Comparison of ENCODE assay signal across 8 cellular contexts in the genomic region with DNA sequence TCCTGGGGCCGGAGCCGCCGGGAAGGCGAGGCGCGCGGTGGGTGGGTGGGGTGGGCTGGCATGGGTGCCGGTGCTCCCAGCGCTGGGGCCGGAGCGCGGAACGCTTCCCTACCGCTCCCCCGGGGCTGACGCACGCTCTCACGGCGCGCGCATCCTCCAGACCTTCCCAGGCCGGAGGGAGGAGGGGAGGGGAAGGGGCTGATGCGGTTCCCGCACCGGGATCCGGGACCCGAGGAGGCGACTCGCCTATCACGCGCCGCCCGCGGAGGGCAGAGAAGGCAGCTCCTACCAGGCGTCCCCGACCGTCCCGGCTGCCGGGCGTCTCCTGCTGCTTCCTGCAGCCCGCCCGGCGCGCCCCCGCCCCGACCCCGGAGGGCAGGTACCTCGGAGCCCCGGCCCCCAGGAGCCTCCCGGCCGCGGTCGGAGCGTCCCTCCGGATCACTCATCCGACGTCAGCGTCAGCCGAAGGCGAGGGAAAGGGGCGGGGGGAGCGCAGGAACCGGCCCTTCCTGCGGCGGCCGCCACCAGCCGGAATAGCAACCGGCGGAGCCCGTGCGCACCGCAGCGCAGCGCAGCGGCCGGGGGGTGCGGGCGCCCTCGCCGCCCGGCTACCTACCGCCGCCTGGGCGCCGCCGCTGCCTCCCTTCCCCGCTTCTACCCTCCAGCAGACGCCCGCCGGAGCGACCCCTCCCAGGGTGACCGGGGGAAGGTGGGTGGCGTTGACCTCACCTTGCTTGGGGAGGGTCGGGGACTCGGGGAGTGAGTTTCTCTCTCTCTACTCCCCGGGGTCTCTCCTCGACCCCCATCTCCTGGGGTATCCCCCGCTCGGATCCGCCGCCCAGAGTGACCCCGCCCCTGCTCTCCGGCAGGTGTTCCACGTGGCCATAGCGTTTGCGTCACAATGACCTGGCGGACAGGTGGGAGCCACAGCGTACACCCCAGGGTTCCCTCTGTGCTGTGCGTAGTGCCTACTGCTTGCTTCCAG. TPM values are rescaled to one million over a fixed set of nuclear protein-coding genes. Genes with fewer than 3 reads are reported as not detected.
A peak's percentile ranks its signal among the peaks of the same experiment; 100 is the strongest.
DNase-seq lines count a peak whose midpoint lies in the region; ATAC-seq and TF ChIP-seq lines count a peak whose summit lies in the region.

Gene ICA1, minus strand, starts transcription at position 457 of the 985 bp plus-strand sequence. CDS start 26,241 bp downstream, outside the sequence.

- no peaks in the 10 kb centered on the region for H3K9me3 ChIP-seq in transverse colon

- TF ChIP-seq EP300 in transverse colon (IDR thresholded peaks at IDR 0.05; ENCODE audit: low read depth), result no peak

- CTCF ChIA-PET in activated CD4-positive, alpha-beta T cell treated with anti-CD3 and anti-CD28 coated beads for 36 hours (lab: Charles Lee), result interaction anchor here (1.0 to 1.4 kb wide), 2 partner anchors 14 to 34 kb away, joined by 3 to 5 read pairs; no protein-coding TSS in a partner anchor
- CTCF ChIA-PET in activated CD8-positive, alpha-beta memory T cell treated with anti-CD3 and anti-CD28 coated beads, Interleukin-2, amount 10 ng/mL, durations not matched to agents 7 days and 5 days (lab: Charles Lee), result interaction anchor here (0.5 to 2.3 kb wide), 2 partner anchors 11 to 34 kb away, joined by 3 to 6 read pairs; no protein-coding TSS in a partner anchor

- no peaks in the 10 kb centered on the region for H3K9me3 Mint-ChIP-seq in activated CD4-positive, alpha-beta T cell treated with anti-CD3 and anti-CD28 coated beads for 36 hours (ENCODE audit: low read depth)
- no peaks in the 10 kb centered on the region for H3K9me3 Mint-ChIP-seq in activated CD8-positive, alpha-beta memory T cell treated with anti-CD3 and anti-CD28 coated beads, Interleukin-2, amount 10 ng/mL, durations not matched to agents 7 days and 5 days (ENCODE audit: low read depth)

- H3K27me3 ChIP-seq in transverse colon, result peaks cover 18% of the 10 kb centered on the region

- H3K4me1 ChIP-seq in transverse colon, result peaks cover 0 to 11% (median 0%) of the 10 kb centered on the region in 4 donors

- TF ChIP-seq POLR2A in transverse colon (IDR thresholded peaks at IDR 0.05), result peak; percentile 69

- TF ChIP-seq CTCF in fibroblast of mammary gland (conservative IDR thresholded peaks at IDR 0.05; ENCODE audit: control insufficient read depth, insufficient read depth, low read depth, low read length) (no peak), transverse colon (IDR thresholded peaks at IDR 0.05) (no peak)

- 2% methylated on average over 30 of the region's 109 CpGs; no CpG with 5 or more reads in 1 of the 2 donors for WGBS in transverse colon (ENCODE audit: low coverage in 1 of 2), 2 donors

- in situ Hi-C loops in transverse colon (cut with MboI; ENCODE audit: low pct_ligation_motif_present in 1 of 4, low pct_unique_long_range_greater_than_20kb in 1 of 4, low sequenced_read_pairs in 3 of 4), result no loop called here

- POLR2A ChIA-PET in activated CD4-positive, alpha-beta T cell treated with anti-CD3 and anti-CD28 coated beads for 36 hours (lab: Charles Lee), result no interaction called here

- H3K27ac ChIP-seq in transverse colon, result peak within 1 kb of the TSS; percentile 87 to 95 (median 89)

- no peaks in the 10 kb centered on the region for H3K36me3 Mint-ChIP-seq in activated CD4-positive, alpha-beta T cell treated with anti-CD3 and anti-CD28 coated beads for 36 hours (ENCODE audit: low read depth)
- H3K36me3 Mint-ChIP-seq in activated CD8-positive, alpha-beta memory T cell treated with anti-CD3 and anti-CD28 coated beads, Interleukin-2, amount 10 ng/mL, durations not matched to agents 7 days and 5 days, result no peaks in the 10 kb centered on the region

- peak; percentile 76 for ATAC-seq in activated CD4-positive, alpha-beta T cell treated with anti-CD3 and anti-CD28 coated beads for 36 hours
- ATAC-seq in HG02798 (IDR thresholded peaks at IDR 0.05; ENCODE audit: poor library complexity, unreplicated experiment), result peak; percentile 70
- peak; percentile 72 for ATAC-seq in activated CD8-positive, alpha-beta memory T cell treated with anti-CD3 and anti-CD28 coated beads, Interleukin-2, amount 10 ng/mL, durations not matched to agents 7 days and 5 days

- peaks cover 8% of the 10 kb centered on the region for H3K4me1 Mint-ChIP-seq in activated CD4-positive, alpha-beta T cell treated with anti-CD3 and anti-CD28 coated beads for 36 hours
- H3K4me1 Mint-ChIP-seq in activated CD8-positive, alpha-beta memory T cell treated with anti-CD3 and anti-CD28 coated beads, Interleukin-2, amount 10 ng/mL, durations not matched to agents 7 days and 5 days, result peaks cover 6% of the 10 kb centered on the region

- H3K27ac Mint-ChIP-seq in activated CD4-positive, alpha-beta T cell treated with anti-CD3 and anti-CD28 coated beads for 36 hours, result peak within 1 kb of the TSS; percentile 44
- H3K27ac Mint-ChIP-seq in activated CD8-positive, alpha-beta memory T cell treated with anti-CD3 and anti-CD28 coated beads, Interleukin-2, amount 10 ng/mL, durations not matched to agents 7 days and 5 days, result no peak within 1 kb of the TSS

- peaks cover 49% of the 10 kb centered on the region for H3K27me3 Mint-ChIP-seq in activated CD4-positive, alpha-beta T cell treated with anti-CD3 and anti-CD28 coated beads for 36 hours
- peaks cover 67% of the 10 kb centered on the region for H3K27me3 Mint-ChIP-seq in activated CD8-positive, alpha-beta memory T cell treated with anti-CD3 and anti-CD28 coated beads, Interleukin-2, amount 10 ng/mL, durations not matched to agents 7 days and 5 days

- peak within 1 kb of the TSS; percentile 34 for H3K4me3 ChIP-seq in fibroblast of mammary gland (ENCODE audit: control insufficient read depth, low read depth, low read length)
- peak within 1 kb of the TSS; percentile 40 to 85 (median 60) for H3K4me3 ChIP-seq in transverse colon

- peak within 1 kb of the TSS; percentile 67 for H3K4me3 Mint-ChIP-seq in activated CD4-positive, alpha-beta T cell treated with anti-CD3 and anti-CD28 coated beads for 36 hours
- peak within 1 kb of the TSS; percentile 67 for H3K4me3 Mint-ChIP-seq in activated CD8-positive, alpha-beta memory T cell treated with anti-CD3 and anti-CD28 coated beads, Interleukin-2, amount 10 ng/mL, durations not matched to agents 7 days and 5 days

- intact Hi-C loops in activated CD4-positive, alpha-beta T cell treated with anti-CD3 and anti-CD28 coated beads for 36 hours (cut with DNase I, micrococcal nuclease), result loop anchor here in 1 of 2 experiments (2.0 kb wide), 1 partner anchor 293 kb away; the partner anchor contains the start of gene GLCCI1
- intact Hi-C loops in transverse colon (cut with DNase I; ENCODE audit: low total_unique reads), result no loop called here

- no peaks in the 10 kb centered on the region for H3K36me3 ChIP-seq in transverse colon

- DNase-seq in activated CD4-positive, alpha-beta T cell treated with anti-CD3 and anti-CD28 coated beads for 36 hours, result peak; percentile 61
- no peak for DNase-seq in activated CD4-positive, alpha-beta T cell treated with anti-CD3 and anti-CD28 coated beads for 4 hours
- DNase-seq in NCI-H2171 (lab: John Stamatoyannopoulos, UW), result peak; percentile 77
- DNase-seq in activated CD8-positive, alpha-beta memory T cell treated with anti-CD3 and anti-CD28 coated beads, Interleukin-2, amount 10 ng/mL, durations not matched to agents 7 days and 5 days, result peak; percentile 46
- DNase-seq in fibroblast of mammary gland (ENCODE audit: low read depth), result peak; percentile 13
- DNase-seq in myocyte (ENCODE audit: low read depth), result peak; percentile 1
- peak; percentile 80 for DNase-seq in transverse colon

RNA-seq across cellular contexts. Expression of gene ICA1, which starts in this region (rescaled TPM):
- 1 to 10 TPM in 1 of 2 experiments, under 1 TPM in 1; 0.57 to 1.0 TPM for total RNA-seq in activated CD4-positive, alpha-beta T cell treated with anti-CD3 and anti-CD28 coated beads for 36 hours
- 1 to 10 TPM; 2.7 to 3.4 TPM for total RNA-seq in activated CD8-positive, alpha-beta memory T cell treated with anti-CD3 and anti-CD28 coated beads, Interleukin-2, amount 10 ng/mL, durations not matched to agents 7 days and 5 days
- total RNA-seq in myocyte (0.16 TPM in 1 of 2 replicates, not detected in the other), transverse colon (10 to 100 TPM; 47.9 to 79.4 (median 54.3) TPM)
- polyA plus RNA-seq in myocyte (2012), result 0.25 TPM

Comparison
In these comparisons a context has a peak if more than half of its experiments do, and no peak if none do; other contexts are left out.
1. RNA of gene ICA1 (total RNA-seq): 47.9 to 79.4 TPM in transverse colon; 2.7 to 3.4 TPM in activated CD8-positive, alpha-beta memory T cell treated with anti-CD3 and anti-CD28 coated beads, Interleukin-2, amount 10 ng/mL, durations not matched to agents 7 days and 5 days, 0.57 to 1.0 TPM in activated CD4-positive, alpha-beta T cell treated with anti-CD3 and anti-CD28 coated beads for 36 hours and 0.16 TPM in myocyte; every median in the first group is over 10 times any median in the second.
2. DNase-seq: peak in activated CD4-positive, alpha-beta T cell treated with anti-CD3 and anti-CD28 coated beads for 36 hours (single experiment), NCI-H2171 (single experiment), activated CD8-positive, alpha-beta memory T cell treated with anti-CD3 and anti-CD28 coated beads, Interleukin-2, amount 10 ng/mL, durations not matched to agents 7 days and 5 days (single experiment), fibroblast of mammary gland (single experiment) and transverse colon (single experiment); none in activated CD4-positive, alpha-beta T cell treated with anti-CD3 and anti-CD28 coated beads for 4 hours (0 of 2).
3. Peak in DNase-seq in myocyte; RNA of the gene not detected or under 1 TPM.
4. Peak in every context shown above with its lines, with median percentiles within 50 percentile points of each other: ATAC-seq.